25 cellular contexts compared by ENCODE assay signal in the genomic region with DNA sequence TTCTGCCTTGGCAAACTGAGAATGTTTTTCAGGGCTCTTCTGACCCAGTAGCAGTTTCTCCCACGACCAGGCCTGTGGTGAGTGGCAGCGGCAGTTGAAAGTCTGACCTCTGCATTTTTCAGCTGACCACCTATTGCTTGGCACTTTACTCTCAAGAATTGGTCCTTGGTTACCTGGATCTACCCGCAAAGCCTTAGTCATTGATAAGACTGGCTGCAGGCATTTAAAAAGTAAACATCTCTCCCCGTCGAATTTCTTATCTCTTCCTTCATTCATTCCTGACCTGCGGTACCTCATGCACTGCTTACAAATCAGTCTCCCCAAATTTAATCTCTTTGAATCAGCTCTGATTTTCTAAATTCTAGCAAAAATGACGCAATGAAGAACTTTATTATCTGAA. TPM values are rescaled to one million over a fixed set of nuclear protein-coding genes. Genes with fewer than 3 reads are reported as not detected.
"Had no signal": no experiment of that assay in that cellular context is flagged by ENCODE, and none has a peak within 500 bp of the region (broad histone marks: within the 10 kb centered on the region; RNA-seq: fewer than 3 reads in every experiment).

No MANE protein-coding gene starts in this region.

- H3K4me1 Mint-ChIP-seq: activated CD4-positive, alpha-beta T cell treated with anti-CD3 and anti-CD28 coated beads, Interleukin-2, amount 10 ng/mL, durations not matched to agents 7 days and 5 days; activated naive CD8-positive, alpha-beta T cell treated with anti-CD3 and anti-CD28 coated beads, Interleukin-2, amount 50 U/mL, for 24 hours had no signal

- H3K9me2 ChIP-seq: SK-N-SH had no signal

- H3K27me3 ChIP-seq: SJCRH30 had no signal

- H3K9me3 Mint-ChIP-seq: activated CD4-positive, alpha-beta T cell treated with anti-CD3 and anti-CD28 coated beads, Interleukin-2, amount 10 ng/mL, durations not matched to agents 7 days and 5 days; activated naive CD8-positive, alpha-beta T cell treated with anti-CD3 and anti-CD28 coated beads, Interleukin-2, amount 50 U/mL, for 24 hours had no signal

- H3K4me3 Mint-ChIP-seq: activated CD4-positive, alpha-beta memory T cell treated with anti-CD3 and anti-CD28 coated beads for 36 hours; activated CD4-positive, alpha-beta T cell treated with anti-CD3 and anti-CD28 coated beads, Interleukin-2, amount 10 ng/mL, durations not matched to agents 7 days and 5 days; activated naive CD8-positive, alpha-beta T cell treated with anti-CD3 and anti-CD28 coated beads, Interleukin-2, amount 50 U/mL, for 24 hours; activated T-cell treated with anti-CD3 and anti-CD28 coated beads, Interleukin-2, amount 50 U/mL, for 4 hours had no signal

- DNase-seq: activated CD4-positive, alpha-beta memory T cell treated with anti-CD3 and anti-CD28 coated beads for 36 hours; activated CD4-positive, alpha-beta T cell treated with anti-CD3 and anti-CD28 coated beads, Interleukin-2, amount 10 ng/mL, durations not matched to agents 7 days and 5 days; activated CD4-positive, CD25-positive, alpha-beta regulatory T cell; activated CD8-positive, alpha-beta memory T cell treated with anti-CD3 and anti-CD28 coated beads for 24 hours; activated effector memory CD4-positive, alpha-beta T cell treated with anti-CD3 and anti-CD28 coated beads, Interleukin-2, amount 50 U/mL, for 16 hours; activated naive CD4-positive, alpha-beta T cell treated with Interleukin-2 at 50 U/mL for 16 hours; activated naive CD8-positive, alpha-beta T cell treated with anti-CD3 and anti-CD28 coated beads, Interleukin-2, amount 50 U/mL, for 24 hours; activated T-cell treated with anti-CD3 and anti-CD28 coated beads, Interleukin-2, amount 50 U/mL, for 4 hours; amygdala; caudate nucleus; Kasumi-1; NCI-H1092; NCI-H1417 treated with DMSO at 0.1 percent for 48 hours; NCI-H1694; NCI-H2029; NCI-H2107; NCI-H446; NCI-H524; Right ventricle myocardium superior; SJCRH30; SK-N-SH; T-helper 1 cell had no signal

- H3K36me3 Mint-ChIP-seq: activated CD4-positive, alpha-beta memory T cell treated with anti-CD3 and anti-CD28 coated beads for 36 hours had no signal

- H3K9me3 ChIP-seq: SJCRH30, SK-N-SH had no signal

- H3K4me2 ChIP-seq: SK-N-SH had no signal

- H3K4me3 ChIP-seq: SJCRH30 had no signal

- H3K36me3 ChIP-seq: SJCRH30 had no signal

- ATAC-seq: activated naive CD4-positive, alpha-beta T cell treated with anti-CD3 and anti-CD28 coated beads, Interleukin-2, amount 50 U/mL, for 72 hours; activated naive CD8-positive, alpha-beta T cell treated with anti-CD3 and anti-CD28 coated beads, Interleukin-2, amount 50 U/mL, for 24 hours; activated T-cell treated with anti-CD3 and anti-CD28 coated beads, Interleukin-2, amount 50 U/mL, for 4 hours had no signal

- H3K27ac Mint-ChIP-seq: activated CD4-positive, alpha-beta memory T cell treated with anti-CD3 and anti-CD28 coated beads for 36 hours; activated CD4-positive, alpha-beta T cell treated with anti-CD3 and anti-CD28 coated beads, Interleukin-2, amount 10 ng/mL, durations not matched to agents 7 days and 5 days; activated naive CD4-positive, alpha-beta T cell treated with anti-CD3 and anti-CD28 coated beads, Interleukin-2, amount 50 U/mL, for 72 hours; activated naive CD8-positive, alpha-beta T cell treated with anti-CD3 and anti-CD28 coated beads, Interleukin-2, amount 50 U/mL, for 24 hours had no signal

- H3K27ac ChIP-seq: RWPE1, SJCRH30, VCaP had no signal

- H3K9ac ChIP-seq: SK-N-SH had no signal

RNA-seq across cellular contexts. Expression of gene IPCEF1, which starts 26.1 kb away (rescaled TPM):
- polyA plus RNA-seq: SK-N-SH had no signal
